Comparison of ENCODE assay signal across 7 cellular contexts in genomic region chr11:64787526-64788320, GRCh38. TPM values are rescaled to one million over a fixed set of nuclear protein-coding genes. Genes with fewer than 3 reads are reported as not detected.
A peak's percentile ranks its signal among the peaks of the same experiment; 100 is the strongest.
DNase-seq lines count a peak whose midpoint lies in the region; ATAC-seq and TF ChIP-seq lines count a peak whose summit lies in the region.

No MANE protein-coding gene starts in this region.

- no peak overlapping the region for H3K4me2 ChIP-seq in osteoblast (ENCODE audit: insufficient read depth, low read length)

- H3K4me3 ChIP-seq in GM12875 (ENCODE audit: low read depth, low read length) (no peak overlapping the region), fibroblast of villous mesenchyme (ENCODE audit: low read depth, low read length) (no peak overlapping the region), osteoblast (ENCODE audit: insufficient read depth, low read length) (no peak overlapping the region)

- no peak overlapping the region for H2AFZ ChIP-seq in osteoblast (ENCODE audit: low read length)

- H3K27me3 ChIP-seq in osteoblast (ENCODE audit: insufficient read depth, low read length), result no peaks in the 10 kb centered on the region

- H3K9me3 ChIP-seq in osteoblast (ENCODE audit: low read depth, low read length), result no peaks in the 10 kb centered on the region

- peak; percentile 85 for TF ChIP-seq CTCF in GM12875 (IDR thresholded peaks at IDR 0.05; ENCODE audit: borderline replicate concordance, insufficient read depth, low read depth, low read length)
- TF ChIP-seq CTCF in fibroblast of villous mesenchyme (IDR thresholded peaks at IDR 0.05; ENCODE audit: insufficient read depth, low read depth, low read length), result peak; percentile 82
- peak; percentile 87 for TF ChIP-seq CTCF in osteoblast (IDR thresholded peaks at IDR 0.05; ENCODE audit: extremely low read depth, low read depth, low read length)

- H3K27ac ChIP-seq in osteoblast (ENCODE audit: low read depth, low read length), result no peak overlapping the region

- no peaks in the 10 kb centered on the region for H3K4me1 ChIP-seq in osteoblast (ENCODE audit: insufficient read depth, low read length)

- H4K20me1 ChIP-seq in osteoblast (ENCODE audit: insufficient read depth, low read length), result no peaks in the 10 kb centered on the region

- no peak for ATAC-seq in HG03521 (IDR thresholded peaks at IDR 0.05; ENCODE audit: unreplicated experiment)

- no peaks in the 10 kb centered on the region for H3K79me2 ChIP-seq in osteoblast (ENCODE audit: insufficient read depth, low read length)

- H3K36me3 ChIP-seq in osteoblast (ENCODE audit: insufficient read depth, low read length), result no peaks in the 10 kb centered on the region

- DNase-seq in NCI-H69 (lab: John Stamatoyannopoulos, UW) (peak; percentile 51), activated T-helper 1 cell treated with Interleukin-2 at 50 U/mL for 16 hours (ENCODE audit: low read depth) (peak; percentile 37), fibroblast of villous mesenchyme (ENCODE audit: low read depth) (peak; percentile 40), osteoblast (ENCODE audit: insufficient read length, low spot score, missing footprints) (peak; percentile 97), NCI-H774 (lab: John Stamatoyannopoulos, UW) (no peak)

RNA-seq across cellular contexts. Expression of gene SF1, which starts 9.4 kb away (rescaled TPM):
- total RNA-seq in fibroblast of villous mesenchyme (95.3 and 95.9 TPM in 2 replicates), osteoblast (114 and 130 TPM in 2 replicates)

RNA-seq across cellular contexts. Expression of gene MAP4K2, which starts 15.3 kb away (rescaled TPM):
- 10.8 and 16.4 TPM in 2 replicates for total RNA-seq in fibroblast of villous mesenchyme
- total RNA-seq in osteoblast, result 6.2 and 9.8 TPM in 2 replicates

RNA-seq across cellular contexts. Expression of gene MEN1, which starts 22.6 kb away (rescaled TPM):
- total RNA-seq in fibroblast of villous mesenchyme (13.5 and 17.7 TPM in 2 replicates), osteoblast (12.3 and 13.3 TPM in 2 replicates)

RNA-seq across cellular contexts. Expression of gene PYGM, which starts 27.9 kb away (rescaled TPM):
- total RNA-seq in fibroblast of villous mesenchyme (0.64 and 1.7 TPM in 2 replicates), osteoblast (0.29 and 0.36 TPM in 2 replicates)

RNA-seq across cellular contexts. Expression of gene RASGRP2, which starts 43.8 kb away (rescaled TPM):
- 10.3 and 12.5 TPM in 2 replicates for total RNA-seq in fibroblast of villous mesenchyme
- total RNA-seq in osteoblast, result 0.29 TPM in 1 of 2 replicates, not detected in the other
